2 cellular contexts compared by ENCODE assay signal in genomic region chr18:3297025-3297984, GRCh38.
TF ChIP-seq lines count a peak whose summit lies in the region.

No MANE protein-coding gene starts in this region.

TF ChIP-seq in HCT116, 20 proteins besides CTCF, POLR2A, EP300 and RAD21:
- TF ChIP-seq, protein P1, sequence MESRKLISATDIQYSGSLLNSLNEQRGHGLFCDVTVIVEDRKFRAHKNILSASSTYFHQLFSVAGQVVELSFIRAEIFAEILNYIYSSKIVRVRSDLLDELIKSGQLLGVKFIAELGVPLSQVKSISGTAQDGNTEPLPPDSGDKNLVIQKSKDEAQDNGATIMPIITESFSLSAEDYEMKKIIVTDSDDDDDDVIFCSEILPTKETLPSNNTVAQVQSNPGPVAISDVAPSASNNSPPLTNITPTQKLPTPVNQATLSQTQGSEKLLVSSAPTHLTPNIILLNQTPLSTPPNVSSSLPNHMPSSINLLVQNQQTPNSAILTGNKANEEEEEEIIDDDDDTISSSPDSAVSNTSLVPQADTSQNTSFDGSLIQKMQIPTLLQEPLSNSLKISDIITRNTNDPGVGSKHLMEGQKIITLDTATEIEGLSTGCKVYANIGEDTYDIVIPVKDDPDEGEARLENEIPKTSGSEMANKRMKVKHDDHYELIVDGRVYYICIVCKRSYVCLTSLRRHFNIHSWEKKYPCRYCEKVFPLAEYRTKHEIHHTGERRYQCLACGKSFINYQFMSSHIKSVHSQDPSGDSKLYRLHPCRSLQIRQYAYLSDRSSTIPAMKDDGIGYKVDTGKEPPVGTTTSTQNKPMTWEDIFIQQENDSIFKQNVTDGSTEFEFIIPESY (IDR thresholded peaks at IDR 0.05; ENCODE audit: extremely low read depth, insufficient replicate concordance, low read length) = peak; percentile 67
- TF ChIP-seq ZNF274 (IDR thresholded peaks at IDR 0.05; ENCODE audit: low read depth, low read length) (no peak), CEBPB (IDR thresholded peaks at IDR 0.05; ENCODE audit: low read depth) (peak; percentile 52; the same call in 1 of the 2 replicates), FOSL1 (IDR thresholded peaks at IDR 0.05; ENCODE audit: low read depth) (peak; percentile 76), CBX3 (IDR thresholded peaks at IDR 0.05; ENCODE audit: low read depth) (peak; percentile 100), POLR2AphosphoS5 (IDR thresholded peaks at IDR 0.05; ENCODE audit: low read depth, low read length) (peak; percentile 96), EZH2phosphoT487 (IDR thresholded peaks at IDR 0.05; ENCODE audit: borderline replicate concordance) (no peak), YY1 (IDR thresholded peaks at IDR 0.05; ENCODE audit: extremely low read depth, insufficient replicate concordance, low read depth, low read length) (peak; percentile 77), TCF7L2 (IDR thresholded peaks at IDR 0.05; ENCODE audit: borderline replicate concordance, extremely low read depth, insufficient read depth, insufficient read length) (peak; percentile 52), JUND (IDR thresholded peaks at IDR 0.05) (peak; percentile 69), EGR1 (IDR thresholded peaks at IDR 0.05; ENCODE audit: low read depth) (no peak), SP1 (IDR thresholded peaks at IDR 0.05; ENCODE audit: low read depth) (peak; percentile 89), EZH2 (IDR thresholded peaks at IDR 0.05) (no peak), ZFX (IDR thresholded peaks at IDR 0.05) (no peak), SRF (IDR thresholded peaks at IDR 0.05; ENCODE audit: low read depth) (0 out of 2 replicates have a peak, but pooled peaks have one; percentile 27), ELF1 (IDR thresholded peaks at IDR 0.05; ENCODE audit: borderline replicate concordance, low read depth) (no peak), SIN3A (IDR thresholded peaks at IDR 0.05; ENCODE audit: low read depth) (peak; percentile 75)
- TF ChIP-seq, protein P2, sequence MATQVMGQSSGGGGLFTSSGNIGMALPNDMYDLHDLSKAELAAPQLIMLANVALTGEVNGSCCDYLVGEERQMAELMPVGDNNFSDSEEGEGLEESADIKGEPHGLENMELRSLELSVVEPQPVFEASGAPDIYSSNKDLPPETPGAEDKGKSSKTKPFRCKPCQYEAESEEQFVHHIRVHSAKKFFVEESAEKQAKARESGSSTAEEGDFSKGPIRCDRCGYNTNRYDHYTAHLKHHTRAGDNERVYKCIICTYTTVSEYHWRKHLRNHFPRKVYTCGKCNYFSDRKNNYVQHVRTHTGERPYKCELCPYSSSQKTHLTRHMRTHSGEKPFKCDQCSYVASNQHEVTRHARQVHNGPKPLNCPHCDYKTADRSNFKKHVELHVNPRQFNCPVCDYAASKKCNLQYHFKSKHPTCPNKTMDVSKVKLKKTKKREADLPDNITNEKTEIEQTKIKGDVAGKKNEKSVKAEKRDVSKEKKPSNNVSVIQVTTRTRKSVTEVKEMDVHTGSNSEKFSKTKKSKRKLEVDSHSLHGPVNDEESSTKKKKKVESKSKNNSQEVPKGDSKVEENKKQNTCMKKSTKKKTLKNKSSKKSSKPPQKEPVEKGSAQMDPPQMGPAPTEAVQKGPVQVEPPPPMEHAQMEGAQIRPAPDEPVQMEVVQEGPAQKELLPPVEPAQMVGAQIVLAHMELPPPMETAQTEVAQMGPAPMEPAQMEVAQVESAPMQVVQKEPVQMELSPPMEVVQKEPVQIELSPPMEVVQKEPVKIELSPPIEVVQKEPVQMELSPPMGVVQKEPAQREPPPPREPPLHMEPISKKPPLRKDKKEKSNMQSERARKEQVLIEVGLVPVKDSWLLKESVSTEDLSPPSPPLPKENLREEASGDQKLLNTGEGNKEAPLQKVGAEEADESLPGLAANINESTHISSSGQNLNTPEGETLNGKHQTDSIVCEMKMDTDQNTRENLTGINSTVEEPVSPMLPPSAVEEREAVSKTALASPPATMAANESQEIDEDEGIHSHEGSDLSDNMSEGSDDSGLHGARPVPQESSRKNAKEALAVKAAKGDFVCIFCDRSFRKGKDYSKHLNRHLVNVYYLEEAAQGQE (IDR thresholded peaks at IDR 0.05; ENCODE audit: low read depth) = no peak
- TF ChIP-seq, protein P3, sequence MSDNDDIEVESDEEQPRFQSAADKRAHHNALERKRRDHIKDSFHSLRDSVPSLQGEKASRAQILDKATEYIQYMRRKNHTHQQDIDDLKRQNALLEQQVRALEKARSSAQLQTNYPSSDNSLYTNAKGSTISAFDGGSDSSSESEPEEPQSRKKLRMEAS (IDR thresholded peaks at IDR 0.05) = peak; percentile 88
- TF ChIP-seq, protein P4, sequence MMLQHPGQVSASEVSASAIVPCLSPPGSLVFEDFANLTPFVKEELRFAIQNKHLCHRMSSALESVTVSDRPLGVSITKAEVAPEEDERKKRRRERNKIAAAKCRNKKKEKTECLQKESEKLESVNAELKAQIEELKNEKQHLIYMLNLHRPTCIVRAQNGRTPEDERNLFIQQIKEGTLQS (IDR thresholded peaks at IDR 0.05) = no peak

TF ChIP-seq in K562, 482 proteins besides CTCF, POLR2A, EP300 and RAD21 (continues in another document):
- TF ChIP-seq MYNN (IDR thresholded peaks at IDR 0.05) (no peak), MYNN (CRISPR knock-in tag; IDR thresholded peaks at IDR 0.05) (no peak), DIDO1 (tag; IDR thresholded peaks at IDR 0.05; ENCODE audit: low read depth) (peak; percentile 66; the same call in 1 of the 2 replicates), LEF1 (IDR thresholded peaks at IDR 0.05) (no peak), BMI1 (IDR thresholded peaks at IDR 0.05; ENCODE audit: low read length) (no peak), ELK1 (CRISPR knock-in tag; IDR thresholded peaks at IDR 0.05) (no peak), PHF8 (IDR thresholded peaks at IDR 0.05; ENCODE audit: borderline replicate concordance, low read length) (peak; percentile 95; the same call in 1 of the 2 replicates), SNIP1 (IDR thresholded peaks at IDR 0.05; ENCODE audit: low read depth) (0 out of 2 replicates have a peak, but pooled peaks have one; percentile 63), TEAD2 (tag; IDR thresholded peaks at IDR 0.05) (no peak), IRF2 (CRISPR knock-in tag; IDR thresholded peaks at IDR 0.05) (no peak), HEY1 (CRISPR knock-in tag; IDR thresholded peaks at IDR 0.05; ENCODE audit: borderline replicate concordance) (no peak), SMAD1 (IDR thresholded peaks at IDR 0.05; ENCODE audit: low read depth, low read length, partially characterized antibody) (peak; percentile 49), ZNF316 (IDR thresholded peaks at IDR 0.05) (peak; percentile 66), TAF7 (tag; IDR thresholded peaks at IDR 0.05) (peak; percentile 11; the same call in 1 of the 2 replicates), FOXP4 (CRISPR knock-in tag; IDR thresholded peaks at IDR 0.05; ENCODE audit: borderline replicate concordance) (no peak), ZC3H11A (IDR thresholded peaks at IDR 0.05; ENCODE audit: low read depth, low read length) (no peak), ZNF384 (IDR thresholded peaks at IDR 0.05; ENCODE audit: low read depth, low read length) (peak; percentile 48; the same call in 1 of the 2 replicates), PPARD (CRISPR knock-in tag; IDR thresholded peaks at IDR 0.05) (no peak), HLTF (IDR thresholded peaks at IDR 0.05) (no peak), ZC3H4 (CRISPR knock-in tag; IDR thresholded peaks at IDR 0.05; ENCODE audit: borderline replicate concordance) (peak; percentile 85; the same call in 1 of the 2 replicates), RBM15 (IDR thresholded peaks at IDR 0.05; ENCODE audit: insufficient read depth, low read length) (no peak), CBFB (CRISPR knock-in tag; IDR thresholded peaks at IDR 0.05) (0 out of 2 replicates have a peak, but pooled peaks have one; percentile 56), MNT (conservative IDR thresholded peaks at IDR 0.05) (peak; percentile 47 to 53; a peak in 3 of 4 replicates), NFIX (CRISPR knock-in tag; IDR thresholded peaks at IDR 0.05; ENCODE audit: low read depth) (no peak), NCOA4 (IDR thresholded peaks at IDR 0.05; ENCODE audit: partially characterized antibody) (no peak), NEUROD1 (IDR thresholded peaks at IDR 0.05; ENCODE audit: borderline replicate concordance, low read depth, low read length, partially characterized antibody) (peak; percentile 53), SMARCA4 (IDR thresholded peaks at IDR 0.05) (peak; percentile 57; the same call in 1 of the 2 replicates), ARID1B (IDR thresholded peaks at IDR 0.05) (0 out of 2 replicates have a peak, but pooled peaks have one; percentile 48), PCBP1 (IDR thresholded peaks at IDR 0.05; ENCODE audit: low read depth, low read length, poor library complexity, severe bottlenecking) (no peak), MYC (IDR thresholded peaks at IDR 0.05; ENCODE audit: low read depth, low read length) (peak; percentile 76), MYC (CRISPR knock-in tag; IDR thresholded peaks at IDR 0.05; ENCODE audit: borderline replicate concordance, low read depth) (peak; percentile 81; the same call in 1 of the 2 replicates), GTF2E2 (tag; IDR thresholded peaks at IDR 0.05) (no peak)
- TF ChIP-seq, protein P5, sequence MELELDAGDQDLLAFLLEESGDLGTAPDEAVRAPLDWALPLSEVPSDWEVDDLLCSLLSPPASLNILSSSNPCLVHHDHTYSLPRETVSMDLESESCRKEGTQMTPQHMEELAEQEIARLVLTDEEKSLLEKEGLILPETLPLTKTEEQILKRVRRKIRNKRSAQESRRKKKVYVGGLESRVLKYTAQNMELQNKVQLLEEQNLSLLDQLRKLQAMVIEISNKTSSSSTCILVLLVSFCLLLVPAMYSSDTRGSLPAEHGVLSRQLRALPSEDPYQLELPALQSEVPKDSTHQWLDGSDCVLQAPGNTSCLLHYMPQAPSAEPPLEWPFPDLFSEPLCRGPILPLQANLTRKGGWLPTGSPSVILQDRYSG (tag; conservative IDR thresholded peaks at IDR 0.05; ENCODE audit: low read depth) = no peak
- TF ChIP-seq, protein P6, sequence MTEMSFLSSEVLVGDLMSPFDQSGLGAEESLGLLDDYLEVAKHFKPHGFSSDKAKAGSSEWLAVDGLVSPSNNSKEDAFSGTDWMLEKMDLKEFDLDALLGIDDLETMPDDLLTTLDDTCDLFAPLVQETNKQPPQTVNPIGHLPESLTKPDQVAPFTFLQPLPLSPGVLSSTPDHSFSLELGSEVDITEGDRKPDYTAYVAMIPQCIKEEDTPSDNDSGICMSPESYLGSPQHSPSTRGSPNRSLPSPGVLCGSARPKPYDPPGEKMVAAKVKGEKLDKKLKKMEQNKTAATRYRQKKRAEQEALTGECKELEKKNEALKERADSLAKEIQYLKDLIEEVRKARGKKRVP (CRISPR knock-in tag; IDR thresholded peaks at IDR 0.05) = no peak
- TF ChIP-seq, protein P7, sequence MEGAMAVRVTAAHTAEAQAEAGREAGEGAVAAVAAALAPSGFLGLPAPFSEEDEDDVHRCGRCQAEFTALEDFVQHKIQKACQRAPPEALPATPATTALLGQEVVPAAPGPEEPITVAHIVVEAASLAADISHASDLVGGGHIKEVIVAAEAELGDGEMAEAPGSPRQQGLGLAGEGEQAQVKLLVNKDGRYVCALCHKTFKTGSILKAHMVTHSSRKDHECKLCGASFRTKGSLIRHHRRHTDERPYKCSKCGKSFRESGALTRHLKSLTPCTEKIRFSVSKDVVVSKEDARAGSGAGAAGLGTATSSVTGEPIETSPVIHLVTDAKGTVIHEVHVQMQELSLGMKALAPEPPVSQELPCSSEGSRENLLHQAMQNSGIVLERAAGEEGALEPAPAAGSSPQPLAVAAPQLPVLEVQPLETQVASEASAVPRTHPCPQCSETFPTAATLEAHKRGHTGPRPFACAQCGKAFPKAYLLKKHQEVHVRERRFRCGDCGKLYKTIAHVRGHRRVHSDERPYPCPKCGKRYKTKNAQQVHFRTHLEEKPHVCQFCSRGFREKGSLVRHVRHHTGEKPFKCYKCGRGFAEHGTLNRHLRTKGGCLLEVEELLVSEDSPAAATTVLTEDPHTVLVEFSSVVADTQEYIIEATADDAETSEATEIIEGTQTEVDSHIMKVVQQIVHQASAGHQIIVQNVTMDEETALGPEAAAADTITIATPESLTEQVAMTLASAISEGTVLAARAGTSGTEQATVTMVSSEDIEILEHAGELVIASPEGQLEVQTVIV (CRISPR knock-in tag; IDR thresholded peaks at IDR 0.05; ENCODE audit: borderline replicate concordance) = no peak
- TF ChIP-seq, protein P8, sequence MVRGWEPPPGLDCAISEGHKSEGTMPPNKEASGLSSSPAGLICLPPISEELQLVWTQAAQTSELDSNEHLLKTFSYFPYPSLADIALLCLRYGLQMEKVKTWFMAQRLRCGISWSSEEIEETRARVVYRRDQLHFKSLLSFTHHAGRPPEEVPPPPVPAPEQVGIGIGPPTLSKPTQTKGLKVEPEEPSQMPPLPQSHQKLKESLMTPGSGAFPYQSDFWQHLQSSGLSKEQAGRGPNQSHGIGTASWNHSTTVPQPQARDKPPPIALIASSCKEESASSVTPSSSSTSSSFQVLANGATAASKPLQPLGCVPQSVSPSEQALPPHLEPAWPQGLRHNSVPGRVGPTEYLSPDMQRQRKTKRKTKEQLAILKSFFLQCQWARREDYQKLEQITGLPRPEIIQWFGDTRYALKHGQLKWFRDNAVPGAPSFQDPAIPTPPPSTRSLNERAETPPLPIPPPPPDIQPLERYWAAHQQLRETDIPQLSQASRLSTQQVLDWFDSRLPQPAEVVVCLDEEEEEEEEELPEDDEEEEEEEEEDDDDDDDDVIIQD (CRISPR knock-in tag; IDR thresholded peaks at IDR 0.05) = no peak
